ENCODE assay signal across 8 cellular contexts in genomic region chr22:49046546-49047305, GRCh38.
DNase-seq lines count a peak whose midpoint lies in the region; ATAC-seq and TF ChIP-seq lines count a peak whose summit lies in the region.

No MANE protein-coding gene starts in this region.

- no peaks in the 10 kb centered on the region for H3K4me1 Mint-ChIP-seq in endothelial cell (ENCODE audit: unreplicated experiment)

- TF ChIP-seq RAD21 in Ishikawa (IDR thresholded peaks at IDR 0.05; ENCODE audit: low read depth): peak; percentile 45

- H3K36me3 Mint-ChIP-seq in endothelial cell (ENCODE audit: low read depth, unreplicated experiment): no peaks in the 10 kb centered on the region

- H3K4me1 ChIP-seq in gastrocnemius medialis: no peaks in the 10 kb centered on the region

- H3K27me3 ChIP-seq in gastrocnemius medialis: peaks cover 0 to 8% (median 0%) of the 10 kb centered on the region in 3 donors

- no peaks in the 10 kb centered on the region for H3K9me3 ChIP-seq in gastrocnemius medialis

- TF ChIP-seq CTCF in C4-2B (conservative IDR thresholded peaks at IDR 0.05): peak; percentile 73
- peak; percentile 41 for TF ChIP-seq CTCF in endothelial cell (IDR thresholded peaks at IDR 0.05; ENCODE audit: unreplicated experiment)
- TF ChIP-seq CTCF in gastrocnemius medialis (IDR thresholded peaks at IDR 0.05 in 4 of 5, conservative IDR thresholded peaks at IDR 0.05 in 1 of 5): peak in 2 of 5 experiments; percentile 8 to 11

- no peak overlapping the region for H3K4me3 Mint-ChIP-seq in endothelial cell (ENCODE audit: unreplicated experiment)

- H3K27me3 Mint-ChIP-seq in endothelial cell (ENCODE audit: unreplicated experiment): peaks cover 5% of the 10 kb centered on the region

- TF ChIP-seq EP300 in Ishikawa (IDR thresholded peaks at IDR 0.05; ENCODE audit: borderline replicate concordance): no peak

- in situ Hi-C loops in gastrocnemius medialis (cut with MboI; ENCODE audit: low sequenced_read_pairs in 4 of 4): no loop called here

- peak; percentile 84 to 86 for DNase-seq in SHP77 (lab: John Stamatoyannopoulos, UW)
- DNase-seq in endothelial cell (ENCODE audit: low spot score): peak; percentile 83
- peak; percentile 75 for DNase-seq in retina
- DNase-seq in gastrocnemius medialis: no peak

- H3K27ac ChIP-seq in C4-2B (no peak overlapping the region), gastrocnemius medialis (no peak overlapping the region)

- H3K27ac Mint-ChIP-seq in endothelial cell (ENCODE audit: unreplicated experiment): no peak overlapping the region

- no peak for TF ChIP-seq POLR2A in gastrocnemius medialis (IDR thresholded peaks at IDR 0.05)

- no peaks in the 10 kb centered on the region for H3K9me3 Mint-ChIP-seq in endothelial cell (ENCODE audit: unreplicated experiment)

- no peaks in the 10 kb centered on the region for H3K36me3 ChIP-seq in gastrocnemius medialis

- H3K4me3 ChIP-seq in gastrocnemius medialis: no peak overlapping the region

- intact Hi-C loops in gastrocnemius medialis (cut with DNase I; ENCODE audit: low total_unique reads): no loop called here

- no peak for ATAC-seq in HG03378 (IDR thresholded peaks at IDR 0.05; ENCODE audit: unreplicated experiment)
- no peak for ATAC-seq in gastrocnemius medialis
- ATAC-seq in GM18520 (IDR thresholded peaks at IDR 0.05; ENCODE audit: unreplicated experiment): no peak

TF ChIP-seq in Ishikawa, 13 proteins besides CTCF, POLR2A, EP300 and RAD21:
- TF ChIP-seq ZBTB7A (IDR thresholded peaks at IDR 0.05; ENCODE audit: low read depth): no peak
- TF ChIP-seq FOXM1 (IDR thresholded peaks at IDR 0.05; ENCODE audit: borderline replicate concordance, low read depth): no peak
- no peak for TF ChIP-seq TCF12 (IDR thresholded peaks at IDR 0.05; ENCODE audit: low read depth)
- no peak for TF ChIP-seq TEAD4 (IDR thresholded peaks at IDR 0.05)
- no peak for TF ChIP-seq CREB1 (IDR thresholded peaks at IDR 0.05; ENCODE audit: low read depth)
- no peak for TF ChIP-seq TAF1 (IDR thresholded peaks at IDR 0.05; ENCODE audit: low read depth)
- TF ChIP-seq, protein P1, sequence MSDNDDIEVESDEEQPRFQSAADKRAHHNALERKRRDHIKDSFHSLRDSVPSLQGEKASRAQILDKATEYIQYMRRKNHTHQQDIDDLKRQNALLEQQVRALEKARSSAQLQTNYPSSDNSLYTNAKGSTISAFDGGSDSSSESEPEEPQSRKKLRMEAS (IDR thresholded peaks at IDR 0.05): no peak
- no peak for TF ChIP-seq USF1 (IDR thresholded peaks at IDR 0.05)
- no peak for TF ChIP-seq CEBPB (IDR thresholded peaks at IDR 0.05)
- no peak for TF ChIP-seq EGR1 (IDR thresholded peaks at IDR 0.05)
- no peak for TF ChIP-seq NFIC (IDR thresholded peaks at IDR 0.05)
- TF ChIP-seq YY1 (IDR thresholded peaks at IDR 0.05; ENCODE audit: low read depth): no peak
- TF ChIP-seq REST (IDR thresholded peaks at IDR 0.05; ENCODE audit: low read depth): no peak
TF ChIP-seq in Ishikawa: peak in this region for 0.

Comparison
In these comparisons a context has a peak if more than half of its experiments do, and no peak if none do; other contexts are left out.
1. DNase-seq: peak in SHP77 (2 of 2), endothelial cell (single experiment) and retina (single experiment); none in gastrocnemius medialis (0 of 2).